Comparison of ENCODE assay signal across 9 cellular contexts in genomic region chr4:76589872-76590846, GRCh38.
DNase-seq lines count a peak whose midpoint lies in the region; ATAC-seq and TF ChIP-seq lines count a peak whose summit lies in the region.
"Had no signal": no experiment of that assay in that cellular context is flagged by ENCODE, and none has a peak within 500 bp of the region (broad histone marks: within the 10 kb centered on the region; RNA-seq: fewer than 3 reads in every experiment).

No MANE protein-coding gene starts in this region.

- DNase-seq in SIG-M5 treated with dmso at 0.1 percent for 504 hours (lab: John Stamatoyannopoulos, UW; ENCODE audit: unreplicated experiment) (peak; percentile 37), SIG-M5 (lab: John Stamatoyannopoulos, UW) (no peak), ecto neural progenitor cell (ENCODE audit: low spot score) (peak; percentile 83), lung (ENCODE audit: low spot score) (peak; percentile 75), aorta (peak; percentile 68 to 82), NCI-H748 treated with DMSO at 0.1 percent for 48 hours (lab: John Stamatoyannopoulos, UW) (no peak), Kasumi-1 (lab: John Stamatoyannopoulos, UW) (no peak), NCI-H524 treated with DMSO at 0.1 percent for 48 hours (lab: John Stamatoyannopoulos, UW) (no peak)
- DNase-seq: amygdala had no signal

- ATAC-seq in lung (ENCODE audit: insufficient read depth, low FRiP score) (peak; percentile 56), aorta (ENCODE audit: low FRiP score) (peak; percentile 69)

- TF ChIP-seq CTCF in lung (IDR thresholded peaks at IDR 0.05; ENCODE audit: control extremely low read depth, extremely low read depth), result no peak

- H3K27ac ChIP-seq in lung (ENCODE audit: low read depth in 1 of 2, low read length in 1 of 2) (peak overlapping the region; percentile 81 to 92), aorta (ENCODE audit: low read depth in 1 of 2, low read length in 2 of 2) (peak overlapping the region; percentile 99 to 100)

- H3K4me1 ChIP-seq in lung (ENCODE audit: control insufficient read depth in 2 of 2, insufficient read depth in 2 of 2, low read length in 2 of 2) (peaks cover 7 to 9% of the 10 kb centered on the region in 2 donors), aorta (ENCODE audit: control insufficient read depth in 1 of 2, insufficient read depth in 2 of 2, low read length in 2 of 2) (peaks cover 6 to 7% of the 10 kb centered on the region in 2 donors)

- H3K4me3 ChIP-seq in lung, result no peak overlapping the region
- peak overlapping the region in 1 of 2 donors; percentile 5 for H3K4me3 ChIP-seq in aorta (ENCODE audit: low read length in 2 of 2)

- WGBS in lung, 2 donors, result 55 to 71% methylated on average over 10 of the region's 10 CpGs
- 5 to 9% methylated on average over 10 of the region's 10 CpGs for WGBS in aorta, 2 donors

- H3K36me3 ChIP-seq in lung (ENCODE audit: control insufficient read depth in 2 of 2, insufficient read depth in 2 of 2, low read length in 2 of 2) (no peaks in the 10 kb centered on the region), aorta (ENCODE audit: control insufficient read depth in 1 of 2, insufficient read depth in 2 of 2, low read length in 1 of 2) (no peaks in the 10 kb centered on the region)

- intact Hi-C loops in aorta (cut with DNase I), result loop anchor here (5.0 to 10.0 kb wide), 4 partner anchors 63 to 155 kb away; no protein-coding TSS in a partner anchor

- no peaks in the 10 kb centered on the region for H3K27me3 ChIP-seq in lung (ENCODE audit: control insufficient read depth, insufficient read depth)
- no peaks in the 10 kb centered on the region for H3K27me3 ChIP-seq in aorta (ENCODE audit: control insufficient read depth in 1 of 2, insufficient read depth in 2 of 2, low read length in 1 of 2)

- H3K9me3 ChIP-seq in lung (ENCODE audit: control insufficient read depth in 2 of 2, insufficient read depth in 1 of 2, low read length in 1 of 2) (no peaks in the 10 kb centered on the region), aorta (ENCODE audit: control insufficient read depth, low read length) (no peaks in the 10 kb centered on the region)

Comparison
In these comparisons a context has a peak if more than half of its experiments do, and no peak if none do; other contexts are left out.
1. DNase-seq: peak in SIG-M5 treated with dmso at 0.1 percent for 504 hours (single experiment), ecto neural progenitor cell (single experiment), lung (single experiment) and aorta (2 of 2); none in SIG-M5 (single experiment), NCI-H748 treated with DMSO at 0.1 percent for 48 hours (single experiment), Kasumi-1 (0 of 2) and NCI-H524 treated with DMSO at 0.1 percent for 48 hours (single experiment).